13 cellular contexts compared by ENCODE assay signal in the genomic region with DNA sequence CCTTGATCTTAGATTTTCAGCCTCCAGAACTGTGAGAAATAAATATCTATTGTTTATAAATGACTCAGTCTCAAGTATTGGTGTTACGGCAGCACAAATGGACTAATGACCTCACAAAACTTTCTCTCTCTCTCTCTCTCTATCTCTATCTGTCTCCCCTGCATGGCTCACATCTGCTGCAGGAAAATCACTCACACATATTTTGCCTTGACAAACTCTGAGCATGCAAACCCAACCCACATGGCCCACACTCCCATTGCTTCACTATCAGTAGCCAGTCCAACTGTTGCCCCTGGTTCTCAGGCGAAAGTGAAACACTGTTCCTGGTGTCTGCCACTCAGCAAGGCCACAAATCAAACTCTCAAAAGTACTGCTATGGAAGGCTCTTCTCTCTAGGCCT.
A peak's percentile ranks its signal among the peaks of the same experiment; 100 is the strongest.
DNase-seq lines count a peak whose midpoint lies in the region; ATAC-seq and TF ChIP-seq lines count a peak whose summit lies in the region.
"Had no signal": no experiment of that assay in that cellular context is flagged by ENCODE, and none has a peak within 500 bp of the region (broad histone marks: within the 10 kb centered on the region; RNA-seq: fewer than 3 reads in every experiment).

No MANE protein-coding gene starts in this region.

- H3K4me3 Mint-ChIP-seq in activated T-helper 1 cell treated with anti-CD3 and anti-CD28 coated beads, Interleukin-12 subunit alpha, Interleukin-12 subunit beta, Interleukin-2, Interleukin-4 antibody, amounts not matched to agents 30 ng/mL and 10 ng/mL and 1 ng/mL, durations not matched to agents 14 hours and 24 hours and 36 hours, result no peak overlapping the region

- H3K36me3 Mint-ChIP-seq in activated T-helper 1 cell treated with anti-CD3 and anti-CD28 coated beads, Interleukin-12 subunit alpha, Interleukin-12 subunit beta, Interleukin-2, Interleukin-4 antibody, amounts not matched to agents 30 ng/mL and 10 ng/mL and 1 ng/mL, durations not matched to agents 14 hours and 24 hours and 36 hours (ENCODE audit: low read depth), result no peaks in the 10 kb centered on the region
- H3K36me3 Mint-ChIP-seq: memory B cell had no signal

- H3K4me1 ChIP-seq in parathyroid adenoma (peaks cover 9% of the 10 kb centered on the region), body of pancreas (no peaks in the 10 kb centered on the region)

- TF ChIP-seq CTCF in brain microvascular endothelial cell (IDR thresholded peaks at IDR 0.05; ENCODE audit: low read depth, low read length, missing control alignments) (no peak), parathyroid adenoma (IDR thresholded peaks at IDR 0.05) (no peak), RWPE1 (conservative IDR thresholded peaks at IDR 0.05; ENCODE audit: low read depth) (no peak), body of pancreas (IDR thresholded peaks at IDR 0.05) (no peak)

- no peak overlapping the region for H3K27ac ChIP-seq in brain microvascular endothelial cell
- H3K27ac ChIP-seq in parathyroid adenoma, result peak overlapping the region; percentile 34
- H3K27ac ChIP-seq in RWPE1, result no peak overlapping the region
- no peak overlapping the region for H3K27ac ChIP-seq in body of pancreas

- peaks cover 6% of the 10 kb centered on the region for H3K4me1 Mint-ChIP-seq in activated T-helper 1 cell treated with anti-CD3 and anti-CD28 coated beads, Interleukin-12 subunit alpha, Interleukin-12 subunit beta, Interleukin-2, Interleukin-4 antibody, amounts not matched to agents 30 ng/mL and 10 ng/mL and 1 ng/mL, durations not matched to agents 14 hours and 24 hours and 36 hours (ENCODE audit: low read depth)

- no peaks in the 10 kb centered on the region for H3K9me3 Mint-ChIP-seq in activated T-helper 1 cell treated with anti-CD3 and anti-CD28 coated beads, Interleukin-12 subunit alpha, Interleukin-12 subunit beta, Interleukin-2, Interleukin-4 antibody, amounts not matched to agents 30 ng/mL and 10 ng/mL and 1 ng/mL, durations not matched to agents 14 hours and 24 hours and 36 hours

- POLR2A ChIA-PET in RWPE1 (lab: Yijun Ruan, JAX; ENCODE audit: low non-redundant PET), result no interaction called here

- intact Hi-C loops in activated T-helper 1 cell treated with anti-CD3 and anti-CD28 coated beads, Interleukin-12 subunit alpha, Interleukin-12 subunit beta, Interleukin-2, Interleukin-4 antibody, amounts not matched to agents 30 ng/mL and 10 ng/mL and 1 ng/mL, durations not matched to agents 14 hours and 24 hours and 36 hours (cut with micrococcal nuclease), result no loop called here
- intact Hi-C loops in body of pancreas (cut with DNase I), result no loop called here

- no peaks in the 10 kb centered on the region for H3K27me3 Mint-ChIP-seq in activated T-helper 1 cell treated with anti-CD3 and anti-CD28 coated beads, Interleukin-12 subunit alpha, Interleukin-12 subunit beta, Interleukin-2, Interleukin-4 antibody, amounts not matched to agents 30 ng/mL and 10 ng/mL and 1 ng/mL, durations not matched to agents 14 hours and 24 hours and 36 hours (ENCODE audit: insufficient read depth)
- H3K27me3 Mint-ChIP-seq: memory B cell had no signal

- H2AFZ ChIP-seq in parathyroid adenoma, result peak overlapping the region; percentile 43

- H3K27me3 ChIP-seq in brain microvascular endothelial cell (replicated peaks) (no peaks in the 10 kb centered on the region), parathyroid adenoma (ENCODE audit: control insufficient read depth, insufficient read depth, low read length) (no peaks in the 10 kb centered on the region), body of pancreas (no peaks in the 10 kb centered on the region)
- H3K27me3 ChIP-seq: heart right ventricle had no signal

- DNase-seq in brain microvascular endothelial cell (peak; percentile 66), RWPE1 (ENCODE audit: low spot score) (no peak), body of pancreas (no peak)
- DNase-seq in activated T-helper 1 cell treated with anti-CD3 and anti-CD28 coated beads, Interleukin-12 subunit alpha, Interleukin-12 subunit beta, Interleukin-2, Interleukin-4 antibody, amounts not matched to agents 30 ng/mL and 10 ng/mL and 1 ng/mL, durations not matched to agents 14 hours and 24 hours and 36 hours (ENCODE audit: low spot score), result no peak
- DNase-seq: effector CD8-positive, alpha-beta T cell; heart right ventricle; NCI-H446 treated with DMSO at 0.1 percent for 48 hours; SHP77 had no signal

- CTCF ChIA-PET in RWPE1 (lab: Yijun Ruan, JAX), result no interaction called here

- H3K27ac Mint-ChIP-seq in activated T-helper 1 cell treated with anti-CD3 and anti-CD28 coated beads, Interleukin-12 subunit alpha, Interleukin-12 subunit beta, Interleukin-2, Interleukin-4 antibody, amounts not matched to agents 30 ng/mL and 10 ng/mL and 1 ng/mL, durations not matched to agents 14 hours and 24 hours and 36 hours, result no peak overlapping the region
- H3K27ac Mint-ChIP-seq: memory B cell had no signal

- no peaks in the 10 kb centered on the region for H3K79me2 ChIP-seq in parathyroid adenoma

- H3K4me2 ChIP-seq in parathyroid adenoma (ENCODE audit: low read length), result no peak overlapping the region

- ATAC-seq in GM18867 (IDR thresholded peaks at IDR 0.05; ENCODE audit: unreplicated experiment) (peak; percentile 48), HG02678 (IDR thresholded peaks at IDR 0.05; ENCODE audit: unreplicated experiment) (peak; percentile 45), HG02884 (IDR thresholded peaks at IDR 0.05; ENCODE audit: unreplicated experiment) (no peak), body of pancreas (no peak)

- TF ChIP-seq POLR2A in body of pancreas (IDR thresholded peaks at IDR 0.05), result no peak

- H3K9ac ChIP-seq in parathyroid adenoma, result no peak overlapping the region

- H3K9me3 ChIP-seq in parathyroid adenoma (ENCODE audit: control insufficient read depth, low read length), result no peaks in the 10 kb centered on the region
- H3K9me3 ChIP-seq in body of pancreas, result no peaks in the 10 kb centered on the region

- in situ Hi-C loops in brain microvascular endothelial cell (cut with HindIII; ENCODE audit: low pct_ligation_motif_present, low sequenced_read_pairs), result no loop called here

- H3K4me3 ChIP-seq in brain microvascular endothelial cell (ENCODE audit: low read depth, low read length) (no peak overlapping the region), parathyroid adenoma (ENCODE audit: low read depth, low read length) (no peak overlapping the region), body of pancreas (no peak overlapping the region)
- H3K4me3 ChIP-seq: heart right ventricle had no signal

- H3K36me3 ChIP-seq in brain microvascular endothelial cell (replicated peaks), result no peaks in the 10 kb centered on the region
- H3K36me3 ChIP-seq in parathyroid adenoma (ENCODE audit: control insufficient read depth, insufficient read depth, low read length), result no peaks in the 10 kb centered on the region
- no peaks in the 10 kb centered on the region for H3K36me3 ChIP-seq in body of pancreas (replicated peaks in 1 of 2; ENCODE audit: insufficient read depth in 1 of 2, low read depth in 2 of 2)
- H3K36me3 ChIP-seq: heart right ventricle had no signal

- 73 to 74% methylated on average over 2 of the region's 2 CpGs for WGBS in body of pancreas, 2 donors

Comparison
In these comparisons a context has a peak if more than half of its experiments do, and no peak if none do; other contexts are left out.
1. ATAC-seq: peak in GM18867 (single experiment) and HG02678 (single experiment); none in HG02884 (single experiment) and body of pancreas (single experiment).